1 cellular context compared by ENCODE assay signal in the genomic region with DNA sequence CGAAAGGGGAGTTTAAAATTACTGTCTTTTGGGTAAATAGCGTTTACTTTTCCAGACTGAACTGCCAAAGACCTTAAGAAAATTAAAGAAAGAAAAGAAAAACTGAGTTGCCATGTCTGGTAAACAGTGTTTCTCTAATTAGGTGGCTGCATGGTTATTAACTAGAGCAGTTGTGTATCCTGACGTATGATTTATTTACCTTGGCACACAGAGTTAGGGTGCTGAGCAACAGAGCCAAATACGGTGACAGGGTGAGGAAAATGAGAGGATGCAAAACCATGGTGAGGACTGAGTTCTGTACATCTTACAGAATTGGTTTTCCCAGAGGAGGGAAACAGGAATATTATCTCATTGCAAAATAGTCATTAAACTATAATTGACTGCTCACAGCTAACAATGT.
TF ChIP-seq lines count a peak whose summit lies in the region.

No MANE protein-coding gene starts in this region.

TF ChIP-seq in H1, 55 proteins besides CTCF, POLR2A, EP300 and RAD21:
- TF ChIP-seq JUND (IDR thresholded peaks at IDR 0.05; ENCODE audit: low read length): no peak
TF ChIP-seq in H1: peak in this region for 0.
